Comparison of ENCODE assay signal across 19 cellular contexts in genomic region chr12:29673346-29673745, GRCh38.
A peak's percentile ranks its signal among the peaks of the same experiment; 100 is the strongest.
DNase-seq lines count a peak whose midpoint lies in the region; ATAC-seq, FAIRE-seq and TF ChIP-seq lines count a peak whose summit lies in the region.
"Had no signal": no experiment of that assay in that cellular context is flagged by ENCODE, and none has a peak within 500 bp of the region (broad histone marks: within the 10 kb centered on the region; RNA-seq: fewer than 3 reads in every experiment).

No MANE protein-coding gene starts in this region.

- H3K36me3 ChIP-seq in breast epithelium: no peaks in the 10 kb centered on the region
- H3K36me3 ChIP-seq: BLaER1 treated with 17β-estradiol and CSF1 and Interleukin-3, amounts not matched to agents 10 nM and 100 nM had no signal

- H3K36me3 Mint-ChIP-seq in MCF 10A (ENCODE audit: insufficient read depth, unreplicated experiment): peaks cover 43% of the 10 kb centered on the region
- H3K36me3 Mint-ChIP-seq: IgD-negative memory B cell had no signal

- no peak overlapping the region for H3K27ac Mint-ChIP-seq in MCF 10A (ENCODE audit: low read depth, unreplicated experiment)
- H3K27ac Mint-ChIP-seq: IgD-negative memory B cell had no signal

- no peaks in the 10 kb centered on the region for H3K9me3 ChIP-seq in breast epithelium
- H3K9me3 ChIP-seq: BLaER1 treated with 17β-estradiol and CSF1 and Interleukin-3, amounts not matched to agents 10 nM and 100 nM had no signal

- H3K9me3 Mint-ChIP-seq in MCF 10A (ENCODE audit: unreplicated experiment): no peaks in the 10 kb centered on the region

- H3K4me3 ChIP-seq in breast epithelium (no peak overlapping the region), foreskin fibroblast (ENCODE audit: low read depth in 1 of 2, low read length in 2 of 2) (no peak overlapping the region), dorsolateral prefrontal cortex (no peak overlapping the region)
- H3K4me3 ChIP-seq: BLaER1 treated with 17β-estradiol and CSF1 and Interleukin-3, amounts not matched to agents 10 nM and 100 nM; SK-N-MC had no signal

- H3K27me3 ChIP-seq in breast epithelium (no peaks in the 10 kb centered on the region), dorsolateral prefrontal cortex (peaks cover 0 to 4% (median 0%) of the 10 kb centered on the region in 45 donors)
- H3K27me3 ChIP-seq: BLaER1 treated with 17β-estradiol and CSF1 and Interleukin-3, amounts not matched to agents 10 nM and 100 nM had no signal

- no peak for TF ChIP-seq CTCF in MCF 10A (IDR thresholded peaks at IDR 0.05; ENCODE audit: unreplicated experiment)
- TF ChIP-seq CTCF in breast epithelium (IDR thresholded peaks at IDR 0.05): no peak
- TF ChIP-seq CTCF in foreskin fibroblast (IDR thresholded peaks at IDR 0.05; ENCODE audit: low read depth, low read length): no peak
- no peak for TF ChIP-seq CTCF in dorsolateral prefrontal cortex (IDR thresholded peaks at IDR 0.05 in 54 of 56, conservative IDR thresholded peaks at IDR 0.05 in 2 of 56; ENCODE audit: low read depth in 1 of 56, partially characterized antibody in 56 of 56)

- no peaks in the 10 kb centered on the region for H3K4me1 ChIP-seq in breast epithelium
- H3K4me1 ChIP-seq: BLaER1 treated with 17β-estradiol and CSF1 and Interleukin-3, amounts not matched to agents 10 nM and 100 nM had no signal

- CTCF ChIA-PET in MCF 10A (lab: Yijun Ruan, JAX): interaction anchor here (0.6 kb wide), 1 partner anchor 668 kb away, joined by 3 read pairs; no protein-coding TSS in a partner anchor

- BruUV-seq in MCF 10A (replicated peaks; lab: Mats Ljungman, UMichigan): no TSS peak

- DNase-seq in MCF 10A (ENCODE audit: unreplicated experiment) (peak; percentile 24), breast epithelium (ENCODE audit: low spot score in 2 of 2) (no peak), foreskin fibroblast (peak; percentile 9 to 65), erythroblast (lab: John Stamatoyannopoulos, UW) (no peak), dorsolateral prefrontal cortex (no peak)
- no peak for DNase-seq in activated naive CD4-positive, alpha-beta T cell treated with Interleukin-2 at 50 U/mL for 16 hours
- DNase-seq: GF-D8; MV-4-11; NCI-H1436 treated with DMSO at 0.1 percent for 48 hours; NCI-H2107; NCI-H226; NCI-H69; NK-92 treated with Interleukin-12 subunit alpha and Interleukin-12 subunit beta, amount 100 ng/mL, for 24 hours had no signal

- intact Hi-C loops in MCF 10A (cut with micrococcal nuclease): no loop called here
- intact Hi-C loops in breast epithelium (cut with DNase I; ENCODE audit: low total_unique reads): no loop called here
- intact Hi-C loops in dorsolateral prefrontal cortex (cut with DNase I): no loop called here

- no peak for TF ChIP-seq POLR2A in breast epithelium (IDR thresholded peaks at IDR 0.05)
- no peak for TF ChIP-seq POLR2A in erythroblast (IDR thresholded peaks at IDR 0.05; ENCODE audit: low read length)

- ATAC-seq in HG02588 (IDR thresholded peaks at IDR 0.05; ENCODE audit: unreplicated experiment): no peak

- POLR2A ChIA-PET in MCF 10A (lab: Yijun Ruan, JAX): interaction anchor here (1.3 kb wide), 1 partner anchor 12 kb away, joined by 5 read pairs; no protein-coding TSS in a partner anchor

- FAIRE-seq in endometrium (lab: Jason Lieb, UNC): peak; percentile 43

- H3K4me3 Mint-ChIP-seq in MCF 10A (ENCODE audit: unreplicated experiment): no peak overlapping the region
- H3K4me3 Mint-ChIP-seq: IgD-negative memory B cell had no signal

- H3K27ac ChIP-seq in breast epithelium: no peak overlapping the region
- H3K27ac ChIP-seq in dorsolateral prefrontal cortex: no peak overlapping the region
- H3K27ac ChIP-seq: 22Rv1; BLaER1 treated with 17β-estradiol and CSF1 and Interleukin-3, amounts not matched to agents 10 nM and 100 nM; SK-N-MC had no signal

- H3K4me1 Mint-ChIP-seq in MCF 10A (ENCODE audit: insufficient read depth, unreplicated experiment): peaks cover 28% of the 10 kb centered on the region
- H3K4me1 Mint-ChIP-seq: IgD-negative memory B cell had no signal

- H3K27me3 Mint-ChIP-seq in MCF 10A (ENCODE audit: insufficient read depth, unreplicated experiment): no peaks in the 10 kb centered on the region
- H3K27me3 Mint-ChIP-seq: IgD-negative memory B cell had no signal

Comparison
In these comparisons a context has a peak if more than half of its experiments do, and no peak if none do; other contexts are left out.
1. DNase-seq: peak in MCF 10A (single experiment) and foreskin fibroblast (2 of 2); none in breast epithelium (0 of 2), activated naive CD4-positive, alpha-beta T cell treated with Interleukin-2 at 50 U/mL for 16 hours (single experiment), erythroblast (0 of 2) and dorsolateral prefrontal cortex (0 of 10).